20 cellular contexts compared by ENCODE assay signal in genomic region chr2:122635649-122636496, GRCh38.
DNase-seq lines count a peak whose midpoint lies in the region; ATAC-seq, FAIRE-seq and TF ChIP-seq lines count a peak whose summit lies in the region.
"Had no signal": no experiment of that assay in that cellular context is flagged by ENCODE, and none has a peak within 500 bp of the region (broad histone marks: within the 10 kb centered on the region; RNA-seq: fewer than 3 reads in every experiment).

No MANE protein-coding gene starts in this region.

- H3K36me3 Mint-ChIP-seq in activated CD8-positive, alpha-beta T cell treated with anti-CD3 and anti-CD28 coated beads for 36 hours (ENCODE audit: low read depth), result no peaks in the 10 kb centered on the region
- H3K36me3 Mint-ChIP-seq: activated naive CD8-positive, alpha-beta T cell treated with anti-CD3 and anti-CD28 coated beads, Interleukin-2, amount 10 ng/mL, durations not matched to agents 7 days and 5 days; natural killer cell treated with Interleukin-12 subunit alpha and Interleukin-12 subunit beta and Interleukin-15 and Interleukin-18, amount 100 ng/mL, for 72 hours had no signal

- no peak for TF ChIP-seq POLR2A in vagina (IDR thresholded peaks at IDR 0.05)

- DNase-seq in HCEC 1CT (peak; percentile 55), SK-MEL-5 (ENCODE audit: low read depth, low spot score) (peak; percentile 60), fibroblast of peridontal ligament (ENCODE audit: extremely low read depth) (peak; percentile 2), renal cortical epithelial cell (ENCODE audit: low read depth) (peak; percentile 56), GM19239 (ENCODE audit: insufficient read length, low spot score) (no peak), right cardiac atrium (no peak), vagina (ENCODE audit: extremely low spot score in 2 of 2) (no peak)
- no peak for DNase-seq in activated CD8-positive, alpha-beta T cell treated with anti-CD3 and anti-CD28 coated beads for 36 hours
- DNase-seq: activated CD4-positive, alpha-beta T cell treated with anti-CD3 and anti-CD28 coated beads, Interleukin-2, amount 50 U/mL, for 4 hours; activated naive CD8-positive, alpha-beta T cell treated with anti-CD3 and anti-CD28 coated beads, Interleukin-2, amount 10 ng/mL, durations not matched to agents 7 days and 5 days; activated T-cell treated with anti-CD3 and anti-CD28 coated beads, Interleukin-2, amount 50 U/mL, for 4 hours; central memory CD4-positive, alpha-beta T cell; DMS79 treated with DMSO at 0.1 percent for 48 hours; NCI-H1694 treated with DMSO at 0.1 percent for 48 hours; NCI-H446 treated with DMSO at 0.1 percent for 48 hours; SJCRH30; stimulated activated naive CD8-positive, alpha-beta T cell treated with anti-CD3 and anti-CD28 coated beads, Interleukin-15, amount 100 ng/mL, for 72 hours; upper lobe of left lung had no signal

- WGBS in right cardiac atrium, result 21% methylated on average over 1 of the region's 1 CpG

- no peak for FAIRE-seq in GM19239 (lab: Jason Lieb, UNC)

- CTCF ChIA-PET in activated CD8-positive, alpha-beta T cell treated with anti-CD3 and anti-CD28 coated beads for 36 hours (lab: Charles Lee), result no interaction called here

- H3K4me1 ChIP-seq in right cardiac atrium (ENCODE audit: control insufficient read depth, insufficient read depth, low read length) (no peaks in the 10 kb centered on the region), vagina (no peaks in the 10 kb centered on the region)
- H3K4me1 ChIP-seq: SJCRH30, upper lobe of left lung had no signal

- H3K27ac Mint-ChIP-seq in activated CD8-positive, alpha-beta T cell treated with anti-CD3 and anti-CD28 coated beads for 36 hours, result no peak overlapping the region
- H3K27ac Mint-ChIP-seq: activated naive CD8-positive, alpha-beta T cell treated with anti-CD3 and anti-CD28 coated beads, Interleukin-2, amount 10 ng/mL, durations not matched to agents 7 days and 5 days; natural killer cell treated with Interleukin-12 subunit alpha and Interleukin-12 subunit beta and Interleukin-15 and Interleukin-18, amount 100 ng/mL, for 72 hours; stimulated activated naive CD8-positive, alpha-beta T cell treated with anti-CD3 and anti-CD28 coated beads, Interleukin-15, amount 100 ng/mL, for 72 hours had no signal

- H3K9me3 Mint-ChIP-seq in activated CD8-positive, alpha-beta T cell treated with anti-CD3 and anti-CD28 coated beads for 36 hours, result peaks cover 7% of the 10 kb centered on the region

- H3K27me3 ChIP-seq in right cardiac atrium (ENCODE audit: control insufficient read depth, insufficient read depth) (no peaks in the 10 kb centered on the region), vagina (no peaks in the 10 kb centered on the region)
- H3K27me3 ChIP-seq: SJCRH30, upper lobe of left lung had no signal

- no peak overlapping the region for H3K4me3 Mint-ChIP-seq in activated CD8-positive, alpha-beta T cell treated with anti-CD3 and anti-CD28 coated beads for 36 hours
- H3K4me3 Mint-ChIP-seq: activated naive CD8-positive, alpha-beta T cell treated with anti-CD3 and anti-CD28 coated beads, Interleukin-2, amount 10 ng/mL, durations not matched to agents 7 days and 5 days; activated T-cell treated with anti-CD3 and anti-CD28 coated beads, Interleukin-2, amount 50 U/mL, for 4 hours; natural killer cell treated with Interleukin-12 subunit alpha and Interleukin-12 subunit beta and Interleukin-15 and Interleukin-18, amount 100 ng/mL, for 72 hours; stimulated activated naive CD8-positive, alpha-beta T cell treated with anti-CD3 and anti-CD28 coated beads, Interleukin-15, amount 100 ng/mL, for 72 hours had no signal

- no peak overlapping the region for H3K4me3 ChIP-seq in right cardiac atrium (ENCODE audit: low read length)
- H3K4me3 ChIP-seq in vagina, result no peak overlapping the region
- H3K4me3 ChIP-seq: lung, SJCRH30, upper lobe of left lung had no signal

- in situ Hi-C loops in SK-MEL-5 (cut with HindIII; ENCODE audit: low pct_unique_long_range_greater_than_20kb, low sequenced_read_pairs), result no loop called here

- no peaks in the 10 kb centered on the region for H3K4me1 Mint-ChIP-seq in activated CD8-positive, alpha-beta T cell treated with anti-CD3 and anti-CD28 coated beads for 36 hours (ENCODE audit: low read depth)
- H3K4me1 Mint-ChIP-seq: activated naive CD8-positive, alpha-beta T cell treated with anti-CD3 and anti-CD28 coated beads, Interleukin-2, amount 10 ng/mL, durations not matched to agents 7 days and 5 days; stimulated activated naive CD8-positive, alpha-beta T cell treated with anti-CD3 and anti-CD28 coated beads, Interleukin-15, amount 100 ng/mL, for 72 hours had no signal

- no peaks in the 10 kb centered on the region for H3K27me3 Mint-ChIP-seq in activated CD8-positive, alpha-beta T cell treated with anti-CD3 and anti-CD28 coated beads for 36 hours
- H3K27me3 Mint-ChIP-seq: activated naive CD8-positive, alpha-beta T cell treated with anti-CD3 and anti-CD28 coated beads, Interleukin-2, amount 10 ng/mL, durations not matched to agents 7 days and 5 days; natural killer cell treated with Interleukin-12 subunit alpha and Interleukin-12 subunit beta and Interleukin-15 and Interleukin-18, amount 100 ng/mL, for 72 hours; stimulated activated naive CD8-positive, alpha-beta T cell treated with anti-CD3 and anti-CD28 coated beads, Interleukin-15, amount 100 ng/mL, for 72 hours had no signal

- TF ChIP-seq CTCF in activated CD8-positive, alpha-beta T cell treated with anti-CD3 and anti-CD28 coated beads for 36 hours (IDR thresholded peaks at IDR 0.05), result no peak
- TF ChIP-seq CTCF in vagina (IDR thresholded peaks at IDR 0.05), result no peak

- H3K27ac ChIP-seq in right cardiac atrium (ENCODE audit: low read length) (no peak overlapping the region), vagina (no peak overlapping the region)
- H3K27ac ChIP-seq: SJCRH30, upper lobe of left lung had no signal

- intact Hi-C loops in right cardiac atrium (cut with DNase I) (no loop called here), vagina (cut with DNase I) (no loop called here)
- intact Hi-C loops in activated CD8-positive, alpha-beta T cell treated with anti-CD3 and anti-CD28 coated beads for 36 hours (cut with micrococcal nuclease), result no loop called here

- H3K36me3 ChIP-seq in vagina, result no peaks in the 10 kb centered on the region
- H3K36me3 ChIP-seq: SJCRH30, upper lobe of left lung had no signal

- H3K9me3 ChIP-seq in right cardiac atrium (ENCODE audit: control insufficient read depth, low read length) (no peaks in the 10 kb centered on the region), vagina (no peaks in the 10 kb centered on the region)
- H3K9me3 ChIP-seq: SJCRH30 had no signal

- POLR2A ChIA-PET in activated CD8-positive, alpha-beta T cell treated with anti-CD3 and anti-CD28 coated beads for 36 hours (lab: Charles Lee), result no interaction called here

- no peak for ATAC-seq in right cardiac atrium
- no peak for ATAC-seq in activated CD8-positive, alpha-beta T cell treated with anti-CD3 and anti-CD28 coated beads for 36 hours
- ATAC-seq: activated T-cell treated with anti-CD3 and anti-CD28 coated beads, Interleukin-2, amount 50 U/mL, for 4 hours; natural killer cell treated with Interleukin-12 subunit alpha and Interleukin-12 subunit beta and Interleukin-15 and Interleukin-18, amount 100 ng/mL, for 72 hours; stimulated activated naive CD8-positive, alpha-beta T cell treated with anti-CD3 and anti-CD28 coated beads, Interleukin-15, amount 100 ng/mL, for 72 hours had no signal

Comparison
In these comparisons a context has a peak if more than half of its experiments do, and no peak if none do; other contexts are left out.
1. DNase-seq: peak in HCEC 1CT (single experiment), SK-MEL-5 (single experiment), fibroblast of peridontal ligament (single experiment) and renal cortical epithelial cell (single experiment); none in GM19239 (single experiment), right cardiac atrium (0 of 3), activated CD8-positive, alpha-beta T cell treated with anti-CD3 and anti-CD28 coated beads for 36 hours (single experiment) and vagina (0 of 2).